In genomic region chr5:32511778-32512374, GRCh38 we compare ENCODE assay signal across 18 cellular contexts.
DNase-seq lines count a peak whose midpoint lies in the region; ATAC-seq and TF ChIP-seq lines count a peak whose summit lies in the region.
"Had no signal": no experiment of that assay in that cellular context is flagged by ENCODE, and none has a peak within 500 bp of the region (broad histone marks: within the 10 kb centered on the region; RNA-seq: fewer than 3 reads in every experiment).

No MANE protein-coding gene starts in this region.

- TF ChIP-seq EP300 in stomach (IDR thresholded peaks at IDR 0.05), result no peak

- H3K4me3 ChIP-seq in A673 (ENCODE audit: low read depth, low read length, poor library complexity, severe bottlenecking) (no peak overlapping the region), stomach (no peak overlapping the region)
- H3K4me3 ChIP-seq: HAP-1, lower lobe of right lung, pancreas had no signal

- TF ChIP-seq POLR2A in stomach (IDR thresholded peaks at IDR 0.05), result no peak

- BruUV-seq in A673 (replicated peaks; lab: Mats Ljungman, UMichigan), result no TSS peak

- CTCF ChIA-PET in A673 (lab: Charles Lee) (no interaction called here), T-cell (lab: Charles Lee) (interaction anchor here in 1 of 2 donors (0.6 to 1.1 kb wide), 2 partner anchors 78 to 121 kb away, joined by 3 to 4 read pairs; no protein-coding TSS in a partner anchor)

- H3K4me3 Mint-ChIP-seq in T-cell, result no peak overlapping the region

- ATAC-seq in T-cell (replicated peaks in 1 of 4), result peak; percentile 58 to 88 (median 78)
- ATAC-seq: foreskin keratinocyte, lower lobe of right lung, pancreas, sciatic nerve had no signal

- peaks cover 0 to under 1% of the 10 kb centered on the region in 2 donors for H3K27me3 Mint-ChIP-seq in T-cell

- WGBS in stomach, 5 donors, result 57 to 73% (median 70%) methylated on average over 6 to 9 of the region's 9 CpGs

- H3K27ac Mint-ChIP-seq in T-cell, result no peak overlapping the region

- H3K4me1 Mint-ChIP-seq in T-cell, result no peaks in the 10 kb centered on the region

- H3K9me3 Mint-ChIP-seq in T-cell, result no peaks in the 10 kb centered on the region

- DNase-seq in A673 (ENCODE audit: low spot score), result peak; percentile 19
- DNase-seq in D341Med (ENCODE audit: low spot score), result peak; percentile 45
- DNase-seq in T-cell, result peak in 7 of 34 experiments; percentile 2 to 16 (median 12)
- peak; percentile 83 for DNase-seq in mesenteric fat pad (ENCODE audit: low spot score)
- no peak for DNase-seq in effector CD8-positive, alpha-beta T cell (lab: John Stamatoyannopoulos, UW)
- no peak for DNase-seq in 8988T
- DNase-seq in stomach, result no peak
- DNase-seq: activated CD4-positive, alpha-beta T cell treated with anti-CD3 and anti-CD28 coated beads for 48 hours; aorta; foreskin keratinocyte; hypothalamus; islet precursor cell; lower lobe of right lung; NCI-H1092 treated with DMSO at 0.1 percent for 48 hours; NCI-H524; pancreas had no signal

- TF ChIP-seq CTCF in A673 (conservative IDR thresholded peaks at IDR 0.05; ENCODE audit: low read depth, low read length) (no peak), stomach (IDR thresholded peaks at IDR 0.05) (no peak)

- H3K27me3 ChIP-seq in A673 (replicated peaks; ENCODE audit: insufficient read depth, low read depth, low read length, poor library complexity) (no peaks in the 10 kb centered on the region), stomach (no peaks in the 10 kb centered on the region)
- H3K27me3 ChIP-seq: foreskin keratinocyte, pancreas had no signal

- no peaks in the 10 kb centered on the region for H3K36me3 ChIP-seq in A673 (ENCODE audit: insufficient read depth, low read length, poor library complexity, severe bottlenecking)
- H3K36me3 ChIP-seq in stomach, result no peaks in the 10 kb centered on the region
- H3K36me3 ChIP-seq: HAP-1, lower lobe of right lung, pancreas had no signal

- H3K9me3 ChIP-seq in A673 (ENCODE audit: low read depth, low read length, poor library complexity, severe bottlenecking) (no peaks in the 10 kb centered on the region), stomach (no peaks in the 10 kb centered on the region)
- H3K9me3 ChIP-seq: HAP-1, lower lobe of right lung, pancreas had no signal

- H3K27ac ChIP-seq in A673 (ENCODE audit: low read depth, low read length, poor library complexity, severe bottlenecking) (no peak overlapping the region), stomach (no peak overlapping the region)
- H3K27ac ChIP-seq: foreskin keratinocyte, lower lobe of right lung, pancreas had no signal

- POLR2A ChIA-PET in A673 (lab: Charles Lee; ENCODE audit: low non-redundant PET) (interaction anchor here (0.6 kb wide), 1 partner anchor 528 kb away, joined by 3 read pairs; no protein-coding TSS in a partner anchor), T-cell (lab: Charles Lee) (no interaction called here)

- intact Hi-C loops in A673 (cut with micrococcal nuclease; ENCODE audit: unreplicated experiment), result no loop called here
- intact Hi-C loops in stomach (cut with DNase I; ENCODE audit: low total_unique reads), result no loop called here

- H3K4me1 ChIP-seq in A673 (ENCODE audit: insufficient read depth, low read length, poor library complexity, severe bottlenecking) (no peaks in the 10 kb centered on the region), stomach (peaks cover 0 to 4% (median under 1%) of the 10 kb centered on the region in 4 donors)
- H3K4me1 ChIP-seq: HAP-1, lower lobe of right lung, pancreas had no signal

- no peaks in the 10 kb centered on the region for H3K36me3 Mint-ChIP-seq in T-cell

Comparison
In these comparisons a context has a peak if more than half of its experiments do, and no peak if none do; other contexts are left out.
1. DNase-seq: peak in A673 (single experiment), D341Med (single experiment) and mesenteric fat pad (single experiment); none in effector CD8-positive, alpha-beta T cell (single experiment), 8988T (single experiment) and stomach (single experiment).